Comparison of ENCODE assay signal across 8 cellular contexts in the genomic region with DNA sequence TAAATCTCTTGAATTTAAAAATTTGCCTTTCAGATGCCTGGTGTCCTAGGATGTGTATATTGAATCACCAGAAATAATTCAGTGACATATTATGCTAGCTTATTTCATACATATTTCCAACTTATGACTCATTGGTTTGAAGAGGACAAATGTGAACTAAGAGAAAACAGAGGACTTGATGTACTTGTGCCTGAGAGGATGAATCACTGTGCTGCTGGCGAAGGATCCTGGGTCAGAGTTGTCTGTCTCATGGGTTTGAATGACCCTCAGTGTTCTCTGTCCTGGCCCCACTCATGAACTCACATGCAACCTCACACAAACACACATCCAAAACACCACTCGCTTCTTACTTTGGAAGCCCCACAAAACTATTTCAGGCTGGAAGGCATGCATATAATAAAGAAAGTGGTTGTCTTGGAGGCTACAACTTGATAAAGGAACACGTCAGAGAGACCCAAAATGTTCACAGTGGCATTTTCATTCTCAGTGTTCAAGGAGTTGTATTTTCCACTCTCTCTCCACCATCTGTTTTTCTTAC.
DNase-seq lines count a peak whose midpoint lies in the region; ATAC-seq and TF ChIP-seq lines count a peak whose summit lies in the region.

No MANE protein-coding gene starts in this region.

- H2BK12ac ChIP-seq in trophoblast cell (ENCODE audit: low read length): no peak overlapping the region

- H3K14ac ChIP-seq in trophoblast cell (ENCODE audit: low read length): no peak overlapping the region

- H3K4ac ChIP-seq in trophoblast cell (ENCODE audit: low read depth, low read length): no peak overlapping the region

- peaks cover 5 to 9% of the 10 kb centered on the region in 2 experiments for H3K4me1 ChIP-seq in SK-N-SH (ENCODE audit: control insufficient read depth in 1 of 2, insufficient read depth in 2 of 2, low read depth in 1 of 2, low read length in 1 of 2)
- H3K4me1 ChIP-seq in foreskin keratinocyte: peaks cover 13% of the 10 kb centered on the region
- H3K4me1 ChIP-seq in trophoblast cell (ENCODE audit: control insufficient read depth in 1 of 2, insufficient read depth in 2 of 2, low read length in 2 of 2): no peaks in the 10 kb centered on the region

- H3K23ac ChIP-seq in trophoblast cell (ENCODE audit: low read length): no peak overlapping the region

- H3K36me3 ChIP-seq in SK-N-SH (replicated peaks in 1 of 2; ENCODE audit: control insufficient read depth in 1 of 2, insufficient read depth in 2 of 2, low read length in 1 of 2) (no peaks in the 10 kb centered on the region), trophoblast cell (ENCODE audit: control insufficient read depth in 1 of 2, insufficient read depth in 2 of 2, low read length in 2 of 2) (no peaks in the 10 kb centered on the region)

- no peaks in the 10 kb centered on the region for H3K79me1 ChIP-seq in trophoblast cell (ENCODE audit: low read length)

- no peak overlapping the region for H4K12ac ChIP-seq in trophoblast cell (ENCODE audit: low read depth, low read length)

- TF ChIP-seq RAD21 in SK-N-SH (IDR thresholded peaks at IDR 0.05; ENCODE audit: low read length): no peak

- no peak overlapping the region for H3K4me3 ChIP-seq in SK-N-SH (ENCODE audit: low read depth in 2 of 2, low read length in 1 of 2)
- H3K4me3 ChIP-seq in trophoblast cell (ENCODE audit: low read depth, low read length): no peak overlapping the region

- no peak overlapping the region for H2AK5ac ChIP-seq in trophoblast cell (ENCODE audit: low read length)

- H4K8ac ChIP-seq in trophoblast cell (ENCODE audit: low read depth, low read length): no peak overlapping the region

- POLR2A ChIA-PET in SK-N-SH (lab: Yijun Ruan, JAX): no interaction called here
- POLR2A ChIA-PET in T-cell (lab: Charles Lee): no interaction called here

- H3K4me3 Mint-ChIP-seq in endothelial cell (ENCODE audit: unreplicated experiment) (no peak overlapping the region), T-cell (no peak overlapping the region)

- H3K9ac ChIP-seq in SK-N-SH (no peak overlapping the region), trophoblast cell (ENCODE audit: low read length) (no peak overlapping the region)

- peak; percentile 90 for DNase-seq in COLO829 (ENCODE audit: low spot score)
- no peak for DNase-seq in SK-N-SH
- DNase-seq in foreskin keratinocyte: peak; percentile 53 to 74
- peak; percentile 3 to 34 for DNase-seq in trophoblast cell
- DNase-seq in NCI-H524 treated with DMSO at 0.1 percent for 48 hours (lab: John Stamatoyannopoulos, UW): no peak
- DNase-seq in endothelial cell (ENCODE audit: low spot score): no peak
- DNase-seq in T-cell: no peak

- CTCF ChIA-PET in SK-N-SH (lab: Yijun Ruan, JAX) (interaction anchor here (1.5 kb wide), 1 partner anchor 27 kb away, joined by 3 read pairs; no protein-coding TSS in a partner anchor), T-cell (lab: Charles Lee) (no interaction called here)

- H4K20me1 ChIP-seq in SK-N-SH (ENCODE audit: insufficient read depth): no peaks in the 10 kb centered on the region

- TF ChIP-seq CTCF in SK-N-SH (IDR thresholded peaks at IDR 0.05): no peak
- TF ChIP-seq CTCF in foreskin keratinocyte (conservative IDR thresholded peaks at IDR 0.05): no peak
- no peak for TF ChIP-seq CTCF in endothelial cell (IDR thresholded peaks at IDR 0.05; ENCODE audit: unreplicated experiment)

- no peaks in the 10 kb centered on the region for H3K9me2 ChIP-seq in SK-N-SH

- H3K4me1 Mint-ChIP-seq in endothelial cell (ENCODE audit: unreplicated experiment): peaks cover 5% of the 10 kb centered on the region
- no peaks in the 10 kb centered on the region for H3K4me1 Mint-ChIP-seq in T-cell

- H3K27me3 Mint-ChIP-seq in endothelial cell (ENCODE audit: unreplicated experiment): peaks cover 3% of the 10 kb centered on the region
- H3K27me3 Mint-ChIP-seq in T-cell: no peaks in the 10 kb centered on the region

- H3K9me3 Mint-ChIP-seq in endothelial cell (ENCODE audit: unreplicated experiment) (no peaks in the 10 kb centered on the region), T-cell (peaks cover 2 to 9% (median 6%) of the 10 kb centered on the region in 3 donors)

- H3K27me3 ChIP-seq in SK-N-SH (ENCODE audit: insufficient read depth): no peaks in the 10 kb centered on the region
- H3K27me3 ChIP-seq in foreskin keratinocyte: no peaks in the 10 kb centered on the region
- H3K27me3 ChIP-seq in trophoblast cell (ENCODE audit: insufficient read depth, low read length): no peaks in the 10 kb centered on the region

- H3K4me2 ChIP-seq in SK-N-SH: peak overlapping the region; percentile 48; the same call in 1 of the 2 replicates
- no peak overlapping the region for H3K4me2 ChIP-seq in trophoblast cell (ENCODE audit: low read length)

- TF ChIP-seq EP300 in SK-N-SH (IDR thresholded peaks at IDR 0.05; ENCODE audit: borderline replicate concordance in 1 of 2, low read depth in 1 of 2, low read length in 1 of 2): peak; percentile 21 to 44; a peak in 2 of 4 replicates

- ATAC-seq in foreskin keratinocyte (peak; percentile 94), GM21737 (IDR thresholded peaks at IDR 0.05; ENCODE audit: unreplicated experiment) (no peak), T-cell (replicated peaks in 1 of 4) (no peak)

- no peak overlapping the region for H3K27ac Mint-ChIP-seq in endothelial cell (ENCODE audit: unreplicated experiment)
- no peak overlapping the region for H3K27ac Mint-ChIP-seq in T-cell

- H2AFZ ChIP-seq in SK-N-SH (ENCODE audit: low read depth) (peak overlapping the region; percentile 49; the same call in 1 of the 2 replicates), trophoblast cell (ENCODE audit: insufficient read depth, low read length, poor library complexity) (no peak overlapping the region)

- H3K36me3 Mint-ChIP-seq in endothelial cell (ENCODE audit: low read depth, unreplicated experiment) (no peaks in the 10 kb centered on the region), T-cell (no peaks in the 10 kb centered on the region)

- no peak overlapping the region for H2BK5ac ChIP-seq in trophoblast cell (ENCODE audit: low read depth, low read length, poor library complexity)

- H3K9me3 ChIP-seq in SK-N-SH (no peaks in the 10 kb centered on the region), trophoblast cell (ENCODE audit: insufficient read depth, low read depth, low read length) (no peaks in the 10 kb centered on the region)

- H4K91ac ChIP-seq in trophoblast cell (ENCODE audit: low read depth, low read length): no peak overlapping the region

- H3K18ac ChIP-seq in trophoblast cell (ENCODE audit: low read length): no peak overlapping the region

- H3K27ac ChIP-seq in SK-N-SH (ENCODE audit: low read depth in 2 of 2, low read length in 1 of 2) (peak overlapping the region; percentile 73 to 81), foreskin keratinocyte (no peak overlapping the region), trophoblast cell (ENCODE audit: low read depth, low read length) (no peak overlapping the region)

- H2BK120ac ChIP-seq in trophoblast cell (ENCODE audit: insufficient read depth, low read length, poor library complexity): no peak overlapping the region

- H3K79me2 ChIP-seq in SK-N-SH (ENCODE audit: insufficient read depth) (no peaks in the 10 kb centered on the region), trophoblast cell (ENCODE audit: control insufficient read depth, insufficient read depth, low read length, poor library complexity) (no peaks in the 10 kb centered on the region)

- H3F3A ChIP-seq in SK-N-SH (replicated peaks; ENCODE audit: insufficient read depth): peaks cover 22% of the 10 kb centered on the region

- WGBS in SK-N-SH (ENCODE audit: low lambda C conversion rate): 58% methylated on average over 3 of the region's 3 CpGs
- no CpG with 5 or more reads among the region's 3 CpGs for WGBS in trophoblast cell (ENCODE audit: extremely low coverage, insufficient coverage, insufficient read length)

TF ChIP-seq in SK-N-SH, 30 proteins besides CTCF, POLR2A, EP300 and RAD21 (continues in another document):
- TF ChIP-seq GABPA (IDR thresholded peaks at IDR 0.05; ENCODE audit: low read depth) (no peak), TAF1 (IDR thresholded peaks at IDR 0.05; ENCODE audit: borderline replicate concordance, low read depth, low read length) (no peak), YY1 (IDR thresholded peaks at IDR 0.05; ENCODE audit: low read depth) (no peak), TEAD4 (IDR thresholded peaks at IDR 0.05; ENCODE audit: borderline replicate concordance, insufficient read depth) (no peak), TCF12 (IDR thresholded peaks at IDR 0.05) (peak; percentile 74), MXI1 (IDR thresholded peaks at IDR 0.05; ENCODE audit: low read depth, low read length) (no peak), SIN3A (IDR thresholded peaks at IDR 0.05; ENCODE audit: borderline replicate concordance, low read depth, low read length) (no peak), JUND (IDR thresholded peaks at IDR 0.05) (peak; percentile 79), NFIC (IDR thresholded peaks at IDR 0.05; ENCODE audit: borderline replicate concordance) (peak; percentile 46)
- TF ChIP-seq, protein P1, sequence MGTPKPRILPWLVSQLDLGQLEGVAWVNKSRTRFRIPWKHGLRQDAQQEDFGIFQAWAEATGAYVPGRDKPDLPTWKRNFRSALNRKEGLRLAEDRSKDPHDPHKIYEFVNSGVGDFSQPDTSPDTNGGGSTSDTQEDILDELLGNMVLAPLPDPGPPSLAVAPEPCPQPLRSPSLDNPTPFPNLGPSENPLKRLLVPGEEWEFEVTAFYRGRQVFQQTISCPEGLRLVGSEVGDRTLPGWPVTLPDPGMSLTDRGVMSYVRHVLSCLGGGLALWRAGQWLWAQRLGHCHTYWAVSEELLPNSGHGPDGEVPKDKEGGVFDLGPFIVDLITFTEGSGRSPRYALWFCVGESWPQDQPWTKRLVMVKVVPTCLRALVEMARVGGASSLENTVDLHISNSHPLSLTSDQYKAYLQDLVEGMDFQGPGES (IDR thresholded peaks at IDR 0.05; ENCODE audit: low read depth, low read length): no peak
- TF ChIP-seq, protein P2, sequence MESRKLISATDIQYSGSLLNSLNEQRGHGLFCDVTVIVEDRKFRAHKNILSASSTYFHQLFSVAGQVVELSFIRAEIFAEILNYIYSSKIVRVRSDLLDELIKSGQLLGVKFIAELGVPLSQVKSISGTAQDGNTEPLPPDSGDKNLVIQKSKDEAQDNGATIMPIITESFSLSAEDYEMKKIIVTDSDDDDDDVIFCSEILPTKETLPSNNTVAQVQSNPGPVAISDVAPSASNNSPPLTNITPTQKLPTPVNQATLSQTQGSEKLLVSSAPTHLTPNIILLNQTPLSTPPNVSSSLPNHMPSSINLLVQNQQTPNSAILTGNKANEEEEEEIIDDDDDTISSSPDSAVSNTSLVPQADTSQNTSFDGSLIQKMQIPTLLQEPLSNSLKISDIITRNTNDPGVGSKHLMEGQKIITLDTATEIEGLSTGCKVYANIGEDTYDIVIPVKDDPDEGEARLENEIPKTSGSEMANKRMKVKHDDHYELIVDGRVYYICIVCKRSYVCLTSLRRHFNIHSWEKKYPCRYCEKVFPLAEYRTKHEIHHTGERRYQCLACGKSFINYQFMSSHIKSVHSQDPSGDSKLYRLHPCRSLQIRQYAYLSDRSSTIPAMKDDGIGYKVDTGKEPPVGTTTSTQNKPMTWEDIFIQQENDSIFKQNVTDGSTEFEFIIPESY (IDR thresholded peaks at IDR 0.05; ENCODE audit: borderline replicate concordance, low read depth): no peak

Comparison
In these comparisons a context has a peak if more than half of its experiments do, and no peak if none do; other contexts are left out.
1. DNase-seq: peak in COLO829 (single experiment), foreskin keratinocyte (2 of 2) and trophoblast cell (2 of 2); none in SK-N-SH (single experiment), NCI-H524 treated with DMSO at 0.1 percent for 48 hours (single experiment), endothelial cell (single experiment) and T-cell (0 of 34).
2. H3K27ac ChIP-seq: peak in SK-N-SH (2 of 2); none in foreskin keratinocyte (single experiment) and trophoblast cell (single experiment).